In the genomic region with DNA sequence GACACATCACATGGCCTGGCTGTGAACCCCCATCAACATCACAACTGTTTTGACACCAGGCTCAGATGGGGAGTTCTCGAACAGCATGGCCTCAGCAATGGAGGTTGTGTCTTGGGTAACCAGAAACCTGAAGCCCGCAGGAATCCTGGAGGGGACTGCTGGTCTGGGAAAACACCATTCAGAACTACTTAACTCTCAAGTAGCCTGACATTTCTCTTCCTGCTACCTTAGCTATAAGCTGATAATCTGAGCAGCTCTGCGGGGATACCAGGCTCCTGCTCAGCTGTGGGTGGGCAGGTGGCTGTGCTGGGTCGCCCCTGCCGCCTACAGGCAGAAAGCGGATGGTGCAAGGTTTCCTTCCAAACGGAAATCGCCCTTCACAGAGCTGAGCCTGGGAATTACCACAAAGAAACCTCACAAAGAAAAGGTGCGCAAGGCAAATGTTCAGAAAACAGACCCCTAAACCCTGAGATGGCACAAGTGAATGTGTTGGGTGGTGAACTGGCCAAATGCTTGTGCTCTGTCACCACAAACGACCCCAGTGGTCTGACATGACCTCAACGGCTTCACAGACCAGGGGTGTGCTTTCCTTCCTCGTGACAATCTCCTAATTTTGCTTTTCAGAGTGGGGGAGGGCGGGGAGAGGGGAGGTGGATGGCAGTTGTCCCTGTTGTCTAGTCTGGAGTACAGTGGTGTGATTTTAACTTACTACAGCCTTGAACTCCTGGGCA, we compare ENCODE assay signal across 8 cellular contexts. TPM values are rescaled to one million over a fixed set of nuclear protein-coding genes. Genes with fewer than 3 reads are reported as not detected.
A peak's percentile ranks its signal among the peaks of the same experiment; 100 is the strongest.
DNase-seq lines count a peak whose midpoint lies in the region; ATAC-seq and TF ChIP-seq lines count a peak whose summit lies in the region.

No MANE protein-coding gene starts in this region.

- peaks cover 18% of the 10 kb centered on the region for H3K4me1 Mint-ChIP-seq in progenitor cell of endocrine pancreas (ENCODE audit: low read depth)

- H3K27me3 ChIP-seq in Panc1 (ENCODE audit: control insufficient read depth, insufficient read depth, low read length) (no peaks in the 10 kb centered on the region), cardiac muscle cell (no peaks in the 10 kb centered on the region)

- in situ Hi-C loops in Panc1 (cut with HindIII; ENCODE audit: low pct_unique_long_range_greater_than_20kb, low sequenced_read_pairs) = no loop called here

- peaks cover 12% of the 10 kb centered on the region for H3K36me3 Mint-ChIP-seq in progenitor cell of endocrine pancreas (ENCODE audit: insufficient read depth)

- TF ChIP-seq CTCF in Panc1 (IDR thresholded peaks at IDR 0.05) (peak; percentile 94), cardiac muscle cell (IDR thresholded peaks at IDR 0.05; ENCODE audit: low read depth, low read length) (peak; percentile 98), progenitor cell of endocrine pancreas (IDR thresholded peaks at IDR 0.05; ENCODE audit: unreplicated experiment) (peak; percentile 84)

- H3K9me3 Mint-ChIP-seq in progenitor cell of endocrine pancreas (ENCODE audit: low read depth) = no peaks in the 10 kb centered on the region

- no peaks in the 10 kb centered on the region for H3K27me3 Mint-ChIP-seq in progenitor cell of endocrine pancreas

- H3K9me3 ChIP-seq in Panc1 (ENCODE audit: control insufficient read depth, insufficient read depth, low read depth, low read length) = no peaks in the 10 kb centered on the region
- H3K9me3 ChIP-seq in cardiac muscle cell (ENCODE audit: low read depth) = no peaks in the 10 kb centered on the region

- no TSS peak for BruUV-seq in Panc1 (replicated peaks; lab: Mats Ljungman, UMichigan)

- peaks cover 39% of the 10 kb centered on the region for H3K4me1 ChIP-seq in Panc1 (ENCODE audit: control insufficient read depth, insufficient read depth, low read length)
- peaks cover 31% of the 10 kb centered on the region for H3K4me1 ChIP-seq in cardiac muscle cell (ENCODE audit: low read depth)

- CTCF ChIA-PET in Panc1 (lab: Charles Lee) = interaction anchor here (1.1 kb wide), 1 partner anchor 11 kb away, joined by 3 read pairs; no protein-coding TSS in a partner anchor

- H3K4me3 ChIP-seq in Panc1 (ENCODE audit: low read depth in 2 of 2, low read length in 2 of 2) (no peak overlapping the region), cardiac muscle cell (no peak overlapping the region)

- peak overlapping the region; percentile 52 for H3K27ac Mint-ChIP-seq in progenitor cell of endocrine pancreas

- POLR2A ChIA-PET in Panc1 (lab: Charles Lee) = no interaction called here

- peak; percentile 92 for DNase-seq in ELF-1 (ENCODE audit: low read depth, low spot score)
- peak; percentile 80 for DNase-seq in HuH-7.5 (ENCODE audit: low spot score)
- peak; percentile 48 for DNase-seq in Panc1 (ENCODE audit: low read depth, low spot score)
- DNase-seq in activated naive CD4-positive, alpha-beta T cell treated with Interleukin-2 at 50 U/mL for 16 hours = peak; percentile 50
- peak; percentile 81 to 92 for DNase-seq in cardiac muscle cell (ENCODE audit: low read depth in 1 of 2, low spot score in 1 of 2)
- peak; percentile 54 for DNase-seq in progenitor cell of endocrine pancreas (ENCODE audit: low spot score, unreplicated experiment)

- H3K36me3 ChIP-seq in Panc1 (ENCODE audit: control insufficient read depth, insufficient read depth, low read length) (peaks cover 18% of the 10 kb centered on the region), cardiac muscle cell (peaks cover 27% of the 10 kb centered on the region)

- ATAC-seq in GM21576 (IDR thresholded peaks at IDR 0.05; ENCODE audit: unreplicated experiment) = peak; percentile 77
- ATAC-seq in Panc1 = peak; percentile 89
- ATAC-seq in HG02970 (IDR thresholded peaks at IDR 0.05; ENCODE audit: low FRiP score, unreplicated experiment) = no peak

- H3K27ac ChIP-seq in Panc1 (ENCODE audit: low read length) (peak overlapping the region; percentile 52; the same call in 1 of the 2 replicates), cardiac muscle cell (peak overlapping the region; percentile 67)

- no peak overlapping the region for H3K4me3 Mint-ChIP-seq in progenitor cell of endocrine pancreas (ENCODE audit: low read depth)

- intact Hi-C loops in Panc1 (cut with micrococcal nuclease; ENCODE audit: unreplicated experiment) = loop anchor here (1.0 kb wide), 1 partner anchor 434 kb away; no protein-coding TSS in a partner anchor

RNA-seq across cellular contexts. Expression of a gene that starts 29.5 kb away (rescaled TPM):
- 90.8 TPM for total RNA-seq in Panc1 (2021; ENCODE audit: unreplicated experiment)
- polyA plus RNA-seq in Panc1 (2012; ENCODE audit: insufficient read length) = 54.6 TPM
- total RNA-seq in cardiac muscle cell = 95.4 and 144 TPM in 2 replicates
- 105 and 173 TPM in 2 replicates for polyA plus RNA-seq in cardiac muscle cell
- total RNA-seq in progenitor cell of endocrine pancreas = 106 and 109 TPM in 2 replicates

RNA-seq across cellular contexts. Expression of a gene that starts 29.8 kb away (rescaled TPM):
- total RNA-seq in Panc1 (2021; ENCODE audit: unreplicated experiment) (27.0 TPM), cardiac muscle cell (12.3 and 15.9 TPM in 2 replicates), progenitor cell of endocrine pancreas (20.3 and 24.6 TPM in 2 replicates)
- polyA plus RNA-seq in Panc1 (2012; ENCODE audit: insufficient read length) = 19.1 TPM
- polyA plus RNA-seq in cardiac muscle cell = 27.2 and 34.9 TPM in 2 replicates
